ENCODE assay signal across 8 cellular contexts in genomic region chr14:88793259-88793625, GRCh38. TPM values are rescaled to one million over a fixed set of nuclear protein-coding genes. Genes with fewer than 3 reads are reported as not detected.
A peak's percentile ranks its signal among the peaks of the same experiment; 100 is the strongest.
DNase-seq lines count a peak whose midpoint lies in the region; ATAC-seq and TF ChIP-seq lines count a peak whose summit lies in the region.

No MANE protein-coding gene starts in this region.

- peaks cover 35% of the 10 kb centered on the region for H3K27me3 ChIP-seq in H7 (ENCODE audit: control insufficient read depth, insufficient read depth, low read length)
- H3K27me3 ChIP-seq in right atrium auricular region = no peaks in the 10 kb centered on the region
- H3K27me3 ChIP-seq in skeletal muscle satellite cell (ENCODE audit: control insufficient read depth, insufficient read depth, low read length) = peaks cover 29% of the 10 kb centered on the region

- peak overlapping the region; percentile 61 for H3K4me3 ChIP-seq in H7 (ENCODE audit: insufficient read depth, low read depth, low read length)
- peak overlapping the region; percentile 55 to 68 for H3K4me3 ChIP-seq in right atrium auricular region
- peak overlapping the region; percentile 85 for H3K4me3 ChIP-seq in skeletal muscle satellite cell (ENCODE audit: low read length)

- TF ChIP-seq CTCF in right atrium auricular region (IDR thresholded peaks at IDR 0.05) = no peak

- no peaks in the 10 kb centered on the region for H3K9me3 Mint-ChIP-seq in activated T-cell treated with anti-CD3 and anti-CD28 coated beads, Interleukin-2, amount 50 U/mL, for 4 hours

- DNase-seq in H7 = no peak
- DNase-seq in activated T-cell treated with anti-CD3 and anti-CD28 coated beads, Interleukin-2, amount 50 U/mL, for 4 hours = no peak
- DNase-seq in right atrium auricular region (ENCODE audit: low spot score) = no peak
- DNase-seq in ureter (ENCODE audit: low spot score) = no peak
- no peak for DNase-seq in iPS-NIHi7 (ENCODE audit: extremely low spot score)

- H3K9ac ChIP-seq in skeletal muscle satellite cell (ENCODE audit: low read depth, low read length) = peak overlapping the region; percentile 26

- H3K4me3 Mint-ChIP-seq in activated T-cell treated with anti-CD3 and anti-CD28 coated beads, Interleukin-2, amount 50 U/mL, for 4 hours = peak overlapping the region; percentile 82

- peaks cover 0 to 14% of the 10 kb centered on the region in 2 donors for H3K4me1 ChIP-seq in right atrium auricular region
- H3K4me1 ChIP-seq in skeletal muscle satellite cell (ENCODE audit: control insufficient read depth, insufficient read depth, low read length) = peaks cover 4% of the 10 kb centered on the region

- peaks cover 3% of the 10 kb centered on the region for H3K27me3 Mint-ChIP-seq in activated T-cell treated with anti-CD3 and anti-CD28 coated beads, Interleukin-2, amount 50 U/mL, for 4 hours (ENCODE audit: low read depth)

- H3K36me3 Mint-ChIP-seq in activated T-cell treated with anti-CD3 and anti-CD28 coated beads, Interleukin-2, amount 50 U/mL, for 4 hours (ENCODE audit: insufficient read depth) = no peaks in the 10 kb centered on the region

- peak overlapping the region in 1 of 2 donors; percentile 68 for H3K27ac ChIP-seq in right atrium auricular region

- no peaks in the 10 kb centered on the region for H3K36me3 ChIP-seq in H7 (replicated peaks; ENCODE audit: control insufficient read depth, insufficient read depth, low read length)
- H3K36me3 ChIP-seq in right atrium auricular region = no peaks in the 10 kb centered on the region
- no peaks in the 10 kb centered on the region for H3K36me3 ChIP-seq in skeletal muscle satellite cell (ENCODE audit: insufficient read depth, low read length)

- H3K9me3 ChIP-seq in right atrium auricular region = no peaks in the 10 kb centered on the region
- H3K9me3 ChIP-seq in skeletal muscle satellite cell (replicated peaks; ENCODE audit: low read length) = no peaks in the 10 kb centered on the region

- H3K4me1 Mint-ChIP-seq in activated T-cell treated with anti-CD3 and anti-CD28 coated beads, Interleukin-2, amount 50 U/mL, for 4 hours (ENCODE audit: low read depth) = peaks cover 28% of the 10 kb centered on the region

- no peak for ATAC-seq in activated T-cell treated with anti-CD3 and anti-CD28 coated beads, Interleukin-2, amount 50 U/mL, for 4 hours
- no peak for ATAC-seq in GM21717 (IDR thresholded peaks at IDR 0.05; ENCODE audit: unreplicated experiment)
- ATAC-seq in GM21367 (IDR thresholded peaks at IDR 0.05; ENCODE audit: unreplicated experiment) = no peak

- peak overlapping the region; percentile 97 for H3K4me2 ChIP-seq in skeletal muscle satellite cell (ENCODE audit: low read length)

RNA-seq across cellular contexts. Expression of gene EML5, which starts 0.5 kb away (rescaled TPM):
- total RNA-seq in H7 (2014; rRNA removed; shearing (Covaris generic)) = 0.07 and 0.38 TPM in 2 replicates
- 1 to 10 TPM; 3.6 to 4.1 (median 4.0) TPM for total RNA-seq in activated T-cell treated with anti-CD3 and anti-CD28 coated beads, Interleukin-2, amount 50 U/mL, for 4 hours
- under 1 TPM; 0.11 to 0.75 TPM for total RNA-seq in right atrium auricular region
- total RNA-seq in skeletal muscle satellite cell (2012; rRNA removed) = under 0.01 TPM in 1 of 2 replicates, not detected in the other
- total RNA-seq in ureter = 2.0 TPM

RNA-seq across cellular contexts. Expression of gene TTC8, which starts 31.2 kb away (rescaled TPM):
- total RNA-seq in H7 (2014; rRNA removed; shearing (Covaris generic)) = 14.1 and 16.7 TPM in 2 replicates
- 1 to 10 TPM; 3.8 to 5.2 (median 4.0) TPM for total RNA-seq in activated T-cell treated with anti-CD3 and anti-CD28 coated beads, Interleukin-2, amount 50 U/mL, for 4 hours
- total RNA-seq in right atrium auricular region (10 to 100 TPM in 1 of 2 donors, 1 to 10 TPM in 1; 8.0 to 19.5 TPM), ureter (44.7 TPM)
- total RNA-seq in skeletal muscle satellite cell (2012; rRNA removed) = 19.4 and 27.1 TPM in 2 replicates
